Comparison of ENCODE assay signal across 10 cellular contexts in genomic region chr17:17809527-17810373, GRCh38.
DNase-seq lines count a peak whose midpoint lies in the region; ATAC-seq lines count a peak whose summit lies in the region.
"Had no signal": no experiment of that assay in that cellular context is flagged by ENCODE, and none has a peak within 500 bp of the region (broad histone marks: within the 10 kb centered on the region; RNA-seq: fewer than 3 reads in every experiment).

No MANE protein-coding gene starts in this region.

- H3K36me3 ChIP-seq in HUES6 (ENCODE audit: control insufficient read depth, insufficient read depth, low read length) (peaks cover 20% of the 10 kb centered on the region), subcutaneous abdominal adipose tissue (ENCODE audit: control insufficient read depth in 5 of 5, insufficient read depth in 5 of 5, low read length in 5 of 5) (peaks cover 0 to 40% (median 33%) of the 10 kb centered on the region in 5 donors), HAP-1 (replicated peaks) (peaks cover 60% of the 10 kb centered on the region)
- H3K36me3 ChIP-seq in effector memory CD4-positive, alpha-beta T cell (ENCODE audit: control insufficient read depth, insufficient read depth, low read length) = peaks cover 21% of the 10 kb centered on the region

- H3K4me3 ChIP-seq in HUES6 (ENCODE audit: low read depth, low read length) (peak overlapping the region; percentile 64), subcutaneous abdominal adipose tissue (ENCODE audit: low read depth in 1 of 5, low read length in 5 of 5) (peak overlapping the region in 4 of 5 donors; percentile 16 to 46 (median 26)), HAP-1 (no peak overlapping the region)
- H3K4me3 ChIP-seq in effector memory CD4-positive, alpha-beta T cell (ENCODE audit: insufficient read depth, low read depth, low read length, poor library complexity, severe bottlenecking) = no peak overlapping the region

- H3K9me3 ChIP-seq in HUES6 (ENCODE audit: control insufficient read depth, insufficient read depth, low read depth, low read length) (no peaks in the 10 kb centered on the region), subcutaneous abdominal adipose tissue (ENCODE audit: control insufficient read depth in 5 of 5, low read length in 5 of 5) (no peaks in the 10 kb centered on the region), HAP-1 (no peaks in the 10 kb centered on the region)
- no peaks in the 10 kb centered on the region for H3K9me3 ChIP-seq in effector memory CD4-positive, alpha-beta T cell (ENCODE audit: control insufficient read depth, low read length)

- peaks cover 25% of the 10 kb centered on the region for H3K4me1 ChIP-seq in HUES6 (ENCODE audit: control insufficient read depth, insufficient read depth, low read length)
- peaks cover 0 to 45% (median 23%) of the 10 kb centered on the region in 5 donors for H3K4me1 ChIP-seq in subcutaneous abdominal adipose tissue (ENCODE audit: control insufficient read depth in 5 of 5, insufficient read depth in 5 of 5, low read length in 5 of 5)
- peaks cover 5% of the 10 kb centered on the region for H3K4me1 ChIP-seq in effector memory CD4-positive, alpha-beta T cell (ENCODE audit: control insufficient read depth, insufficient read depth, low read length, poor library complexity, severe bottlenecking)
- peaks cover 9% of the 10 kb centered on the region for H3K4me1 ChIP-seq in HAP-1

- H3K9ac ChIP-seq in HUES6 (ENCODE audit: low read length) (peak overlapping the region; percentile 77), subcutaneous abdominal adipose tissue (ENCODE audit: low read length in 5 of 5) (peak overlapping the region in 2 of 5 donors; percentile 37 to 47)

- no peak for ATAC-seq in GM21528 (IDR thresholded peaks at IDR 0.05; ENCODE audit: low FRiP score, unreplicated experiment)
- ATAC-seq: natural killer cell had no signal

- H3K27me3 ChIP-seq in HUES6 (ENCODE audit: control insufficient read depth, insufficient read depth, low read length) = peaks cover 25% of the 10 kb centered on the region
- H3K27me3 ChIP-seq in subcutaneous abdominal adipose tissue (ENCODE audit: control insufficient read depth in 5 of 5, insufficient read depth in 4 of 5, low read length in 5 of 5) = no peaks in the 10 kb centered on the region
- H3K27me3 ChIP-seq in effector memory CD4-positive, alpha-beta T cell (replicated peaks; ENCODE audit: control insufficient read depth, insufficient read depth, low read length, poor library complexity, severe bottlenecking) = no peaks in the 10 kb centered on the region
- no peaks in the 10 kb centered on the region for H3K27me3 ChIP-seq in HAP-1 (ENCODE audit: low read depth)

- H3K27ac ChIP-seq in HUES6 (ENCODE audit: low read depth, low read length) (peak overlapping the region; percentile 25; the same call in 1 of the 2 replicates), subcutaneous abdominal adipose tissue (ENCODE audit: low read depth, low read length) (peak overlapping the region; percentile 62)
- no peak overlapping the region for H3K27ac ChIP-seq in effector memory CD4-positive, alpha-beta T cell (ENCODE audit: insufficient read depth, low read length, poor library complexity, severe bottlenecking)

- in situ Hi-C loops in HAP-1 (cut with MboI; ENCODE audit: low sequenced_read_pairs) = loop anchor here (5.0 kb wide), 1 partner anchor 53 kb away; no protein-coding TSS in a partner anchor

- DNase-seq in ecto neural progenitor cell (ENCODE audit: low spot score) = peak; percentile 91
- peak; percentile 95 for DNase-seq in islet precursor cell
- no peak for DNase-seq in effector memory CD4-positive, alpha-beta T cell
- no peak for DNase-seq in HAP-1 (ENCODE audit: low spot score in 2 of 2)
- no peak for DNase-seq in NCI-H510A (lab: John Stamatoyannopoulos, UW)
- DNase-seq: natural killer cell, NCI-H1694 had no signal

Comparison
In these comparisons a context has a peak if more than half of its experiments do, and no peak if none do; other contexts are left out.
1. H3K4me3 ChIP-seq: peak in HUES6 (single experiment) and subcutaneous abdominal adipose tissue (4 of 5); none in effector memory CD4-positive, alpha-beta T cell (single experiment) and HAP-1 (single experiment).
2. DNase-seq: peak in ecto neural progenitor cell (single experiment) and islet precursor cell (single experiment); none in effector memory CD4-positive, alpha-beta T cell (0 of 3), HAP-1 (0 of 2) and NCI-H510A (single experiment).